31 cellular contexts compared by ENCODE assay signal in the genomic region with DNA sequence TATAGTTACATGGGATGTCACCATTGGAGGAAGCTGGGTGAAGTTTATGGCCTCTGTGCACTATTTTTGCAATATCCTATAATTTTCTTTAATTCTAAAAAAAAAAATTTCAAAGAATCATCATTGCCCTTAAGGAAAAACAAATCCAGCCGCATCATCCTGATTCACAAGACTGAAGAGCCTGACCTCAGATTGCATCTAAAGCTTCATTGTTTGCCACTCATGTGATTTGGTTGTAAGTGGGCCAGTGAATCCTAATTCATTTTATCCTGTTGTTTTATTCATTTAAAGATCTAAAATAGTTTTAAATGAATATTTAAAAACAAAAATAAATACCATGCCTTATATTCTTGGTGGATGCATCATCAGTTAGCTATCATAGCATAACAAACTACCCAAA.
"Had no signal": no experiment of that assay in that cellular context is flagged by ENCODE, and none has a peak within 500 bp of the region (broad histone marks: within the 10 kb centered on the region; RNA-seq: fewer than 3 reads in every experiment).

No MANE protein-coding gene starts in this region.

- H3K27ac ChIP-seq: adrenal gland, SJSA1, VCaP had no signal

- H3K36me3 ChIP-seq: adrenal gland, MG63, SJSA1 had no signal

- H3K27me3 ChIP-seq: adrenal gland, MG63, SJSA1 had no signal

- H3K4me1 ChIP-seq: adrenal gland, SJSA1 had no signal

- H3K9me3 ChIP-seq: adrenal gland, MG63, SJSA1 had no signal

- H3K4me3 ChIP-seq: adrenal gland, MG63, SJSA1 had no signal

- ATAC-seq: activated naive CD4-positive, alpha-beta T cell treated with anti-CD3 and anti-CD28 coated beads, Interleukin-2, amount 50 U/mL, for 72 hours; activated T-cell treated with anti-CD3 and anti-CD28 coated beads, Interleukin-2, amount 50 U/mL, for 4 hours; Panc1 had no signal

- DNase-seq: activated B cell treated with CpG ODN at 0.5 μM for 24 hours; activated CD4-positive, alpha-beta memory T cell treated with anti-CD3 and anti-CD28 coated beads for 36 hours; activated CD4-positive, alpha-beta T cell treated with anti-CD3 and anti-CD28 coated beads for 4 hours; activated CD4-positive, alpha-beta T cell treated with anti-CD3 and anti-CD28 coated beads, Interleukin-2, amount 50 U/mL, for 1 hour; activated CD4-positive, CD25-positive, alpha-beta regulatory T cell treated with anti-CD3 and anti-CD28 coated beads, Interleukin-2, amount 50 U/mL, for 72 hours; activated CD8-positive, alpha-beta memory T cell treated with anti-CD3 and anti-CD28 coated beads, Interleukin-2, amount 50 U/mL, for 4 hours; activated gamma-delta T cell treated with Interleukin-2 at 50 U/mL for 16 hours; activated naive CD4-positive, alpha-beta T cell treated with anti-CD3 and anti-CD28 coated beads for 36 hours; activated T-cell treated with anti-CD3 and anti-CD28 coated beads for 4 hours; activated T-cell treated with anti-CD3 and anti-CD28 coated beads, Interleukin-2, amount 50 U/mL, for 4 hours; adrenal gland; anterior cingulate cortex; Karpas-422; KBM-7; MG63; NCI-H1048; NCI-H1436 treated with DMSO at 0.1 percent for 48 hours; NCI-H1694 treated with DMSO at 0.1 percent for 48 hours; NCI-H2029; NCI-H345; NCI-H524 treated with DMSO at 0.1 percent for 48 hours; RPMI8226; SHP77 treated with DMSO at 0.1 percent for 48 hours; SW 1271; T-helper 1 cell; T-helper 2 cell; T-helper 9 cell had no signal
